1 cellular context compared by ENCODE assay signal in the genomic region with DNA sequence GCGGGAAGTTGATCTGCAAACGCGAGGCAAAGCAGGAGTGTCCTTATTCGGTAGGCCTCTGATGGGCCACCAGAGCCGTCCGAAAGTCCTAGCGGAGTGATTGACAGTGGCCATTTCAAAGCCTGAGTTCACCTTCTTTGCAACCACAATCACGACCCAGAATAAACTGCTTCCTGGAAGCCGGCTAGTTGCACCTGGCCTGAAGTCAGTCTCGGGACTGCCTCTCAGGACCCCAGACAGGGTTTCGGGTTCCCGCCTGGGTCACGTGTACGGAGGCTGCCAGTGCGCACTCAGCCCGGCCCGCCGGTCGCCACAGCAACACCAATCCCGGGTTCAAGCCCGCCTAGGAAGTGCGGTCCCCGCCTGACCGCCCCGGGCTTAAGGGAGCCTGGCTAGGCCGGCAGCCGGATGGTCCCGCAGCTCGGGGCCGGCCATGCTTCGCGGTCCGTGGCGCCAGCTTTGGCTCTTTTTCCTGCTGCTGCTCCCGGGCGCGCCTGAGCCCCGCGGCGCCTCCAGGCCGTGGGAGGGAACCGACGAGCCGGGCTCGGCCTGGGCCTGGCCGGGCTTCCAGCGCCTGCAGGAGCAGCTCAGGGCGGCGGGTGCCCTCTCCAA.
TF ChIP-seq lines count a peak whose summit lies in the region.

A gene with protein sequence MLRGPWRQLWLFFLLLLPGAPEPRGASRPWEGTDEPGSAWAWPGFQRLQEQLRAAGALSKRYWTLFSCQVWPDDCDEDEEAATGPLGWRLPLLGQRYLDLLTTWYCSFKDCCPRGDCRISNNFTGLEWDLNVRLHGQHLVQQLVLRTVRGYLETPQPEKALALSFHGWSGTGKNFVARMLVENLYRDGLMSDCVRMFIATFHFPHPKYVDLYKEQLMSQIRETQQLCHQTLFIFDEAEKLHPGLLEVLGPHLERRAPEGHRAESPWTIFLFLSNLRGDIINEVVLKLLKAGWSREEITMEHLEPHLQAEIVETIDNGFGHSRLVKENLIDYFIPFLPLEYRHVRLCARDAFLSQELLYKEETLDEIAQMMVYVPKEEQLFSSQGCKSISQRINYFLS (plus strand): TSS at position 375 of the 612 bp plus-strand sequence. CDS start 59 bp downstream, at position 434.

TF ChIP-seq in HepG2, 621 proteins besides CTCF, POLR2A, EP300 and RAD21 (continued from another document and continues in another):
- TF ChIP-seq, protein P1, sequence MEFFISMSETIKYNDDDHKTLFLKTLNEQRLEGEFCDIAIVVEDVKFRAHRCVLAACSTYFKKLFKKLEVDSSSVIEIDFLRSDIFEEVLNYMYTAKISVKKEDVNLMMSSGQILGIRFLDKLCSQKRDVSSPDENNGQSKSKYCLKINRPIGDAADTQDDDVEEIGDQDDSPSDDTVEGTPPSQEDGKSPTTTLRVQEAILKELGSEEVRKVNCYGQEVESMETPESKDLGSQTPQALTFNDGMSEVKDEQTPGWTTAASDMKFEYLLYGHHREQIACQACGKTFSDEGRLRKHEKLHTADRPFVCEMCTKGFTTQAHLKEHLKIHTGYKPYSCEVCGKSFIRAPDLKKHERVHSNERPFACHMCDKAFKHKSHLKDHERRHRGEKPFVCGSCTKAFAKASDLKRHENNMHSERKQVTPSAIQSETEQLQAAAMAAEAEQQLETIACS (CRISPR knock-in tag; IDR thresholded peaks at IDR 0.05), result peak; percentile 57
- TF ChIP-seq GATA4 (IDR thresholded peaks at IDR 0.05; ENCODE audit: borderline replicate concordance, low read depth) (0 out of 2 replicates have a peak, but pooled peaks have one; percentile 18), MXD4 (CRISPR knock-in tag; IDR thresholded peaks at IDR 0.05) (peak; percentile 91), ZNF557 (CRISPR knock-in tag; IDR thresholded peaks at IDR 0.05) (0 out of 2 replicates have a peak, but pooled peaks have one; percentile 53), RBAK (CRISPR knock-in tag; IDR thresholded peaks at IDR 0.05) (no peak), SP1 (IDR thresholded peaks at IDR 0.05) (no peak), SP1 (CRISPR knock-in tag; IDR thresholded peaks at IDR 0.05) (no peak), ZNF768 (CRISPR knock-in tag; IDR thresholded peaks at IDR 0.05) (no peak; the same call in 1 of the 2 replicates), PAX8 (CRISPR knock-in tag; IDR thresholded peaks at IDR 0.05; ENCODE audit: borderline replicate concordance) (no peak), ZZZ3 (CRISPR knock-in tag; IDR thresholded peaks at IDR 0.05; ENCODE audit: borderline replicate concordance) (no peak; the same call in 1 of the 2 replicates), ZNF775 (CRISPR knock-in tag; IDR thresholded peaks at IDR 0.05; ENCODE audit: borderline replicate concordance) (no peak), ZNF7 (CRISPR knock-in tag; IDR thresholded peaks at IDR 0.05) (no peak), YEATS2 (CRISPR knock-in tag; IDR thresholded peaks at IDR 0.05; ENCODE audit: borderline replicate concordance) (0 out of 2 replicates have a peak, but pooled peaks have one; percentile 47), ZIK1 (CRISPR knock-in tag; IDR thresholded peaks at IDR 0.05; ENCODE audit: borderline replicate concordance, low read depth) (peak; percentile 83; the same call in 1 of the 2 replicates), ZNF816 (CRISPR knock-in tag; IDR thresholded peaks at IDR 0.05; ENCODE audit: borderline replicate concordance) (0 out of 2 replicates have a peak, but pooled peaks have one; percentile 82), ATRX (CRISPR knock-in tag; IDR thresholded peaks at IDR 0.05; ENCODE audit: borderline replicate concordance) (no peak), ZNF343 (CRISPR knock-in tag; IDR thresholded peaks at IDR 0.05) (no peak; the same call in 1 of the 2 replicates), NCOA1 (CRISPR knock-in tag; IDR thresholded peaks at IDR 0.05) (peak; percentile 81; the same call in 1 of the 2 replicates), CREM (IDR thresholded peaks at IDR 0.05) (no peak), CREM (CRISPR knock-in tag; IDR thresholded peaks at IDR 0.05) (no peak), ZFP1 (CRISPR knock-in tag; IDR thresholded peaks at IDR 0.05) (no peak), DNMT3B (CRISPR knock-in tag; conservative IDR thresholded peaks at IDR 0.05) (no peak), SETDB1 (CRISPR knock-in tag; IDR thresholded peaks at IDR 0.05; ENCODE audit: borderline replicate concordance) (no peak), TAF15 (IDR thresholded peaks at IDR 0.05; ENCODE audit: low read depth, low read length, poor library complexity, severe bottlenecking) (no peak), SOX6 (IDR thresholded peaks at IDR 0.05) (no peak), SOX6 (CRISPR knock-in tag; IDR thresholded peaks at IDR 0.05) (peak; percentile 43; the same call in 1 of the 2 replicates), ZNF558 (CRISPR knock-in tag; IDR thresholded peaks at IDR 0.05; ENCODE audit: borderline replicate concordance) (0 out of 2 replicates have a peak, but pooled peaks have one; percentile 2), ARHGAP35 (CRISPR knock-in tag; IDR thresholded peaks at IDR 0.05; ENCODE audit: borderline replicate concordance) (peak; percentile 91; the same call in 1 of the 2 replicates), ZNF251 (CRISPR knock-in tag; IDR thresholded peaks at IDR 0.05) (no peak)
- TF ChIP-seq, protein P2, sequence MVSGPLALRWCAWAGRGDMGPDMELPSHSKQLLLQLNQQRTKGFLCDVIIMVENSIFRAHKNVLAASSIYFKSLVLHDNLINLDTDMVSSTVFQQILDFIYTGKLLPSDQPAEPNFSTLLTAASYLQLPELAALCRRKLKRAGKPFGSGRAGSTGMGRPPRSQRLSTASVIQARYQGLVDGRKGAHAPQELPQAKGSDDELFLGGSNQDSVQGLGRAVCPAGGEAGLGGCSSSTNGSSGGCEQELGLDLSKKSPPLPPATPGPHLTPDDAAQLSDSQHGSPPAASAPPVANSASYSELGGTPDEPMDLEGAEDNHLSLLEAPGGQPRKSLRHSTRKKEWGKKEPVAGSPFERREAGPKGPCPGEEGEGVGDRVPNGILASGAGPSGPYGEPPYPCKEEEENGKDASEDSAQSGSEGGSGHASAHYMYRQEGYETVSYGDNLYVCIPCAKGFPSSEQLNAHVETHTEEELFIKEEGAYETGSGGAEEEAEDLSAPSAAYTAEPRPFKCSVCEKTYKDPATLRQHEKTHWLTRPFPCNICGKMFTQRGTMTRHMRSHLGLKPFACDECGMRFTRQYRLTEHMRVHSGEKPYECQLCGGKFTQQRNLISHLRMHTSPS (CRISPR knock-in tag; IDR thresholded peaks at IDR 0.05; ENCODE audit: low read depth), result no peak
- TF ChIP-seq, protein P3, sequence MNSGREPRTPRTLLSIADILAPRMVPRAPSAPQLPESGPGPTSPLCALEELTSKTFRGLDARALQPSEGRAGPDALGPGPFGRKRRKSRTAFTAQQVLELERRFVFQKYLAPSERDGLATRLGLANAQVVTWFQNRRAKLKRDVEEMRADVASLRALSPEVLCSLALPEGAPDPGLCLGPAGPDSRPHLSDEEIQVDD (CRISPR knock-in tag; IDR thresholded peaks at IDR 0.05; ENCODE audit: borderline replicate concordance), result no peak
- TF ChIP-seq, protein P4, sequence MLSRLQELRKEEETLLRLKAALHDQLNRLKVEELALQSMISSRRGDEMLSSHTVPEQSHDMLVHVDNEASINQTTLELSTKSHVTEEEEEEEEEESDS (CRISPR knock-in tag; IDR thresholded peaks at IDR 0.05; ENCODE audit: borderline replicate concordance), result no peak
- TF ChIP-seq, protein P5, sequence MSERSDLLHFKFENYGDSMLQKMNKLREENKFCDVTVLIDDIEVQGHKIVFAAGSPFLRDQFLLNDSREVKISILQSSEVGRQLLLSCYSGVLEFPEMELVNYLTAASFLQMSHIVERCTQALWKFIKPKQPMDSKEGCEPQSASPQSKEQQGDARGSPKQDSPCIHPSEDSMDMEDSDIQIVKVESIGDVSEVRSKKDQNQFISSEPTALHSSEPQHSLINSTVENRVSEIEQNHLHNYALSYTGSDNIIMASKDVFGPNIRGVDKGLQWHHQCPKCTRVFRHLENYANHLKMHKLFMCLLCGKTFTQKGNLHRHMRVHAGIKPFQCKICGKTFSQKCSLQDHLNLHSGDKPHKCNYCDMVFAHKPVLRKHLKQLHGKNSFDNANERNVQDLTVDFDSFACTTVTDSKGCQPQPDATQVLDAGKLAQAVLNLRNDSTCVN (CRISPR knock-in tag; IDR thresholded peaks at IDR 0.05; ENCODE audit: borderline replicate concordance), result no peak
- TF ChIP-seq, protein P6, sequence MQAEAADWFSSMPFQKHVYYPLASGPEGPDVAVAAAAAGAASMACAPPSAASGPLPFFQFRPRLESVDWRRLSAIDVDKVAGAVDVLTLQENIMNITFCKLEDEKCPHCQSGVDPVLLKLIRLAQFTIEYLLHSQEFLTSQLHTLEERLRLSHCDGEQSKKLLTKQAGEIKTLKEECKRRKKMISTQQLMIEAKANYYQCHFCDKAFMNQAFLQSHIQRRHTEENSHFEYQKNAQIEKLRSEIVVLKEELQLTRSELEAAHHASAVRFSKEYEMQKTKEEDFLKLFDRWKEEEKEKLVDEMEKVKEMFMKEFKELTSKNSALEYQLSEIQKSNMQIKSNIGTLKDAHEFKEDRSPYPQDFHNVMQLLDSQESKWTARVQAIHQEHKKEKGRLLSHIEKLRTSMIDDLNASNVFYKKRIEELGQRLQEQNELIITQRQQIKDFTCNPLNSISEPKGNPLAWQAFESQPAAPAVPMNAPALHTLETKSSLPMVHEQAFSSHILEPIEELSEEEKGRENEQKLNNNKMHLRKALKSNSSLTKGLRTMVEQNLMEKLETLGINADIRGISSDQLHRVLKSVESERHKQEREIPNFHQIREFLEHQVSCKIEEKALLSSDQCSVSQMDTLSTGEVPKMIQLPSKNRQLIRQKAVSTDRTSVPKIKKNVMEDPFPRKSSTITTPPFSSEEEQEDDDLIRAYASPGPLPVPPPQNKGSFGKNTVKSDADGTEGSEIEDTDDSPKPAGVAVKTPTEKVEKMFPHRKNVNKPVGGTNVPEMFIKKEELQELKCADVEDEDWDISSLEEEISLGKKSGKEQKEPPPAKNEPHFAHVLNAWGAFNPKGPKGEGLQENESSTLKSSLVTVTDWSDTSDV (CRISPR knock-in tag; IDR thresholded peaks at IDR 0.05), result no peak
- TF ChIP-seq, protein P7, sequence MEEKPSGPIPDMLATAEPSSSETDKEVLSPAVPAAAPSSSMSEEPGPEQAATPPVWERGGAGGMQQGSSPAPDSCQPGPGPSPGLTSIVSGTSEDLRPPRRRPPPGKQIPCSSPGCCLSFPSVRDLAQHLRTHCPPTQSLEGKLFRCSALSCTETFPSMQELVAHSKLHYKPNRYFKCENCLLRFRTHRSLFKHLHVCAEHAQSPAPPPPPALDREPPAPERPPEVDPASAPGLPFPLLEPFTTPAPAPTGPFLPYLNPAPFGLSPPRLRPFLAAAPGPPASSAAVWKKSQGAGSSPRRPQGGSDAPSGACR (CRISPR knock-in tag; IDR thresholded peaks at IDR 0.05), result peak; percentile 24; the same call in 1 of the 2 replicates
- TF ChIP-seq, protein P8, sequence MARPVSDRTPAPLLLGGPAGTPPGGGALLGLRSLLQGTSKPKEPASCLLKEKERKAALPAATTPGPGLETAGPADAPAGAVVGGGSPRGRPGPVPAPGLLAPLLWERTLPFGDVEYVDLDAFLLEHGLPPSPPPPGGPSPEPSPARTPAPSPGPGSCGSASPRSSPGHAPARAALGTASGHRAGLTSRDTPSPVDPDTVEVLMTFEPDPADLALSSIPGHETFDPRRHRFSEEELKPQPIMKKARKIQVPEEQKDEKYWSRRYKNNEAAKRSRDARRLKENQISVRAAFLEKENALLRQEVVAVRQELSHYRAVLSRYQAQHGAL (CRISPR knock-in tag; IDR thresholded peaks at IDR 0.05; ENCODE audit: not compliant biosample characterization), result peak; percentile 80
- TF ChIP-seq, protein P9, sequence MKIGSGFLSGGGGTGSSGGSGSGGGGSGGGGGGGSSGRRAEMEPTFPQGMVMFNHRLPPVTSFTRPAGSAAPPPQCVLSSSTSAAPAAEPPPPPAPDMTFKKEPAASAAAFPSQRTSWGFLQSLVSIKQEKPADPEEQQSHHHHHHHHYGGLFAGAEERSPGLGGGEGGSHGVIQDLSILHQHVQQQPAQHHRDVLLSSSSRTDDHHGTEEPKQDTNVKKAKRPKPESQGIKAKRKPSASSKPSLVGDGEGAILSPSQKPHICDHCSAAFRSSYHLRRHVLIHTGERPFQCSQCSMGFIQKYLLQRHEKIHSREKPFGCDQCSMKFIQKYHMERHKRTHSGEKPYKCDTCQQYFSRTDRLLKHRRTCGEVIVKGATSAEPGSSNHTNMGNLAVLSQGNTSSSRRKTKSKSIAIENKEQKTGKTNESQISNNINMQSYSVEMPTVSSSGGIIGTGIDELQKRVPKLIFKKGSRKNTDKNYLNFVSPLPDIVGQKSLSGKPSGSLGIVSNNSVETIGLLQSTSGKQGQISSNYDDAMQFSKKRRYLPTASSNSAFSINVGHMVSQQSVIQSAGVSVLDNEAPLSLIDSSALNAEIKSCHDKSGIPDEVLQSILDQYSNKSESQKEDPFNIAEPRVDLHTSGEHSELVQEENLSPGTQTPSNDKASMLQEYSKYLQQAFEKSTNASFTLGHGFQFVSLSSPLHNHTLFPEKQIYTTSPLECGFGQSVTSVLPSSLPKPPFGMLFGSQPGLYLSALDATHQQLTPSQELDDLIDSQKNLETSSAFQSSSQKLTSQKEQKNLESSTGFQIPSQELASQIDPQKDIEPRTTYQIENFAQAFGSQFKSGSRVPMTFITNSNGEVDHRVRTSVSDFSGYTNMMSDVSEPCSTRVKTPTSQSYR (CRISPR knock-in tag; IDR thresholded peaks at IDR 0.05; ENCODE audit: borderline replicate concordance), result no peak
- TF ChIP-seq, protein P10, sequence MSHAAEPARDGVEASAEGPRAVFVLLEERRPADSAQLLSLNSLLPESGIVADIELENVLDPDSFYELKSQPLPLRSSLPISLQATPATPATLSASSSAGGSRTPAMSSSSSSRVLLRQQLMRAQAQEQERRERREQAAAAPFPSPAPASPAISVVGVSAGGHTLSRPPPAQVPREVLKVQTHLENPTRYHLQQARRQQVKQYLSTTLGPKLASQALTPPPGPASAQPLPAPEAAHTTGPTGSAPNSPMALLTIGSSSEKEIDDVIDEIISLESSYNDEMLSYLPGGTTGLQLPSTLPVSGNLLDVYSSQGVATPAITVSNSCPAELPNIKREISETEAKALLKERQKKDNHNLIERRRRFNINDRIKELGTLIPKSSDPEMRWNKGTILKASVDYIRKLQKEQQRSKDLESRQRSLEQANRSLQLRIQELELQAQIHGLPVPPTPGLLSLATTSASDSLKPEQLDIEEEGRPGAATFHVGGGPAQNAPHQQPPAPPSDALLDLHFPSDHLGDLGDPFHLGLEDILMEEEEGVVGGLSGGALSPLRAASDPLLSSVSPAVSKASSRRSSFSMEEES (CRISPR knock-in tag; IDR thresholded peaks at IDR 0.05), result peak; percentile 75
- TF ChIP-seq, protein P11, sequence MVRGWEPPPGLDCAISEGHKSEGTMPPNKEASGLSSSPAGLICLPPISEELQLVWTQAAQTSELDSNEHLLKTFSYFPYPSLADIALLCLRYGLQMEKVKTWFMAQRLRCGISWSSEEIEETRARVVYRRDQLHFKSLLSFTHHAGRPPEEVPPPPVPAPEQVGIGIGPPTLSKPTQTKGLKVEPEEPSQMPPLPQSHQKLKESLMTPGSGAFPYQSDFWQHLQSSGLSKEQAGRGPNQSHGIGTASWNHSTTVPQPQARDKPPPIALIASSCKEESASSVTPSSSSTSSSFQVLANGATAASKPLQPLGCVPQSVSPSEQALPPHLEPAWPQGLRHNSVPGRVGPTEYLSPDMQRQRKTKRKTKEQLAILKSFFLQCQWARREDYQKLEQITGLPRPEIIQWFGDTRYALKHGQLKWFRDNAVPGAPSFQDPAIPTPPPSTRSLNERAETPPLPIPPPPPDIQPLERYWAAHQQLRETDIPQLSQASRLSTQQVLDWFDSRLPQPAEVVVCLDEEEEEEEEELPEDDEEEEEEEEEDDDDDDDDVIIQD (CRISPR knock-in tag; IDR thresholded peaks at IDR 0.05; ENCODE audit: low read depth), result no peak
